ENCODE assay signal across 29 cellular contexts in the genomic region with DNA sequence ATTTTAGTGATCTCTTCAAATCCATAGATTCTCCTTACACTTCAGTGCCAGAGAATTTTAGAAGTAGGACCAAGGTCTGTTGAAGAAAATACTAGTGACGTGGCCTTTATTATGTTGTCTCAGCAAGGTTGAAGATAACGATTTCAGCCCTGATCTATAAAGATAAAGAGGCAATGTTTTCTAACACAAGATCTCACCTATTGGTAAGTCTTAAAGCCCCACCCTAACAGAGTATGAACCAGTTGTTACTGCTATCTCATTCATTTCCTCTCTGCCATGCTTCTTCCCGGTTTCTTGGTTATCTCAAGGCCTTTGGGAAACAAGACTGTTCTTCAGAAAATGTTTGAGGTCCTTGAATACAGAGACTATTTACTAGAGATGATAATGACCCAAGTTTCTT. TPM values are rescaled to one million over a fixed set of nuclear protein-coding genes. Genes with fewer than 3 reads are reported as not detected.
"Had no signal": no experiment of that assay in that cellular context is flagged by ENCODE, and none has a peak within 500 bp of the region (broad histone marks: within the 10 kb centered on the region; RNA-seq: fewer than 3 reads in every experiment).

No MANE protein-coding gene starts in this region.

- H3K9me3 ChIP-seq: colonic mucosa, esophagus squamous epithelium, gastrocnemius medialis, lower lobe of right lung had no signal

- H3K27ac Mint-ChIP-seq: dendritic cell treated with granulocyte-macrophage colony-stimulating factor and Interleukin-4, amounts not matched to agents 40 ng/mL and 50 ng/mL, for 4 days; effector memory CD8-positive, alpha-beta T cell; endodermal cell had no signal

- H3K27ac ChIP-seq: colonic mucosa, epithelial cell of prostate, esophagus squamous epithelium, gastrocnemius medialis, heart right ventricle, left ventricle myocardium inferior, lower lobe of right lung had no signal

- H3K27me3 ChIP-seq: colonic mucosa, esophagus squamous epithelium, gastrocnemius medialis, heart right ventricle had no signal

- H3K36me3 ChIP-seq: colonic mucosa, esophagus squamous epithelium, gastrocnemius medialis, heart right ventricle, left ventricle myocardium inferior, lower lobe of right lung had no signal

- H3K9me3 Mint-ChIP-seq: dendritic cell treated with granulocyte-macrophage colony-stimulating factor and Interleukin-4, amounts not matched to agents 40 ng/mL and 50 ng/mL, for 4 days; effector memory CD8-positive, alpha-beta T cell had no signal

- ATAC-seq: effector memory CD8-positive, alpha-beta T cell; esophagus mucosa; gastrocnemius medialis; heart right ventricle; left cardiac atrium; left lobe of liver; lower lobe of right lung had no signal

- H3K4me3 Mint-ChIP-seq: dendritic cell treated with granulocyte-macrophage colony-stimulating factor and Interleukin-4, amounts not matched to agents 40 ng/mL and 50 ng/mL, for 4 days; effector memory CD8-positive, alpha-beta T cell; endodermal cell; naive B cell had no signal

- H3K4me1 ChIP-seq: colonic mucosa, left ventricle myocardium inferior, lower lobe of right lung had no signal

- H3K4me3 ChIP-seq: colonic mucosa, esophagus squamous epithelium, gastrocnemius medialis, heart right ventricle, left ventricle myocardium inferior, lower lobe of right lung had no signal

- FAIRE-seq: endometrium, islet of Langerhans, keratinocyte had no signal

- DNase-seq: colonic mucosa; cortex of kidney; effector CD8-positive, alpha-beta T cell; effector memory CD8-positive, alpha-beta T cell; endodermal cell; erythroblast; esophagus squamous epithelium; foreskin fibroblast; foreskin melanocyte; gastrocnemius medialis; glutamatergic neuron; head of caudate nucleus; heart right ventricle; hippocampal formation; left cardiac atrium; left ventricle myocardium inferior; lower lobe of right lung; mesenchymal stem cell; midbrain; naive B cell had no signal

- H3K27me3 Mint-ChIP-seq: dendritic cell treated with granulocyte-macrophage colony-stimulating factor and Interleukin-4, amounts not matched to agents 40 ng/mL and 50 ng/mL, for 4 days; naive B cell had no signal

- H3K36me3 Mint-ChIP-seq: naive B cell had no signal

RNA-seq across cellular contexts. Expression of a gene that starts 53.1 kb away (rescaled TPM):
- total RNA-seq: dermis microvascular lymphatic vessel endothelial cell, lung microvascular endothelial cell had no signal
